15 cellular contexts compared by ENCODE assay signal in genomic region chr7:9600974-9601373, GRCh38.
DNase-seq lines count a peak whose midpoint lies in the region; ATAC-seq and TF ChIP-seq lines count a peak whose summit lies in the region.
"Had no signal": no experiment of that assay in that cellular context is flagged by ENCODE, and none has a peak within 500 bp of the region (broad histone marks: within the 10 kb centered on the region; RNA-seq: fewer than 3 reads in every experiment).

No MANE protein-coding gene starts in this region.

- H3K9ac ChIP-seq in HCT116 (ENCODE audit: low read length) (no peak overlapping the region), Karpas-422 (ENCODE audit: low read length) (no peak overlapping the region)

- TF ChIP-seq CTCF in HCT116 (IDR thresholded peaks at IDR 0.05 in 2 of 3, conservative IDR thresholded peaks at IDR 0.05 in 1 of 3; ENCODE audit: borderline replicate concordance in 1 of 3, insufficient read depth in 1 of 3, low read depth in 2 of 3, low read length in 2 of 3) (peak in 2 of 3 experiments; percentile 28 to 30; a peak in 1 of 6 replicates), WERI-Rb-1 (IDR thresholded peaks at IDR 0.05; ENCODE audit: low read depth, low read length) (peak; percentile 58), gastrocnemius medialis (IDR thresholded peaks at IDR 0.05 in 4 of 5, conservative IDR thresholded peaks at IDR 0.05 in 1 of 5) (no peak), stomach (IDR thresholded peaks at IDR 0.05) (no peak)

- H3K9me3 ChIP-seq in HCT116 (ENCODE audit: control insufficient read depth in 1 of 2, insufficient read depth in 1 of 2, low read depth in 1 of 2, low read length in 2 of 2) (peaks cover 0 to 9% of the 10 kb centered on the region in 2 experiments; a peak in 2 of 4 replicates), WERI-Rb-1 (ENCODE audit: severe bottlenecking) (no peaks in the 10 kb centered on the region), gastrocnemius medialis (no peaks in the 10 kb centered on the region), Karpas-422 (ENCODE audit: low read length) (0 out of 2 replicates have a peak, but pooled peaks cover 5% of the 10 kb centered on the region), stomach (peaks cover 0 to 4% (median 0%) of the 10 kb centered on the region in 4 donors)
- H3K9me3 ChIP-seq: HAP-1, thyroid gland had no signal

- intact Hi-C loops in HCT116 (cut with micrococcal nuclease): no loop called here
- intact Hi-C loops in gastrocnemius medialis (cut with DNase I; ENCODE audit: low total_unique reads): no loop called here
- intact Hi-C loops in stomach (cut with DNase I; ENCODE audit: low total_unique reads): no loop called here

- POLR2A ChIA-PET in HCT116 (lab: Charles Lee): no interaction called here

- ATAC-seq in HCT116: no peak
- no peak for ATAC-seq in gastrocnemius medialis
- ATAC-seq in HG02938 (IDR thresholded peaks at IDR 0.05; ENCODE audit: unreplicated experiment): no peak

- H3K27ac ChIP-seq in HCT116 (ENCODE audit: low read depth, low read length): no peak overlapping the region
- H3K27ac ChIP-seq in WERI-Rb-1: no peak overlapping the region
- no peak overlapping the region for H3K27ac ChIP-seq in gastrocnemius medialis
- no peak overlapping the region for H3K27ac ChIP-seq in Karpas-422 (ENCODE audit: low read length)
- no peak overlapping the region for H3K27ac ChIP-seq in stomach
- H3K27ac ChIP-seq: thyroid gland had no signal

- H2AFZ ChIP-seq in HCT116 (ENCODE audit: low read depth, low read length, poor library complexity, severe bottlenecking) (no peak overlapping the region), Karpas-422 (ENCODE audit: low read length) (no peak overlapping the region)

- TF ChIP-seq POLR2A in HCT116 (IDR thresholded peaks at IDR 0.05; ENCODE audit: borderline replicate concordance, extremely low read depth, insufficient read depth, insufficient read length) (no peak), gastrocnemius medialis (IDR thresholded peaks at IDR 0.05) (no peak), stomach (IDR thresholded peaks at IDR 0.05) (no peak)

- H3K79me2 ChIP-seq in HCT116 (ENCODE audit: insufficient read depth, low read length): no peaks in the 10 kb centered on the region
- no peaks in the 10 kb centered on the region for H3K79me2 ChIP-seq in Karpas-422 (ENCODE audit: low read length)

- H3K9me2 ChIP-seq in HCT116 (ENCODE audit: insufficient read depth): no peaks in the 10 kb centered on the region
- H3K9me2 ChIP-seq in Karpas-422 (replicated peaks; ENCODE audit: insufficient read depth, low read length): no peaks in the 10 kb centered on the region

- H3K4me2 ChIP-seq in HCT116 (ENCODE audit: low read length) (no peak overlapping the region), Karpas-422 (ENCODE audit: low read depth, low read length, poor library complexity, severe bottlenecking) (no peak overlapping the region)

- H3K36me3 ChIP-seq in HCT116 (ENCODE audit: control insufficient read depth in 1 of 2, insufficient read depth in 2 of 2, low read length in 2 of 2) (no peaks in the 10 kb centered on the region; a peak in 1 of 4 replicates), WERI-Rb-1 (no peaks in the 10 kb centered on the region), gastrocnemius medialis (no peaks in the 10 kb centered on the region), Karpas-422 (ENCODE audit: insufficient read depth, low read length) (no peaks in the 10 kb centered on the region), stomach (no peaks in the 10 kb centered on the region)
- H3K36me3 ChIP-seq: HAP-1, thyroid gland had no signal

- TF ChIP-seq EP300 in stomach (IDR thresholded peaks at IDR 0.05): no peak

- RAD21 ChIA-PET in HCT116 (lab: Charles Lee; ENCODE audit: low non-redundant PET in 1 of 2, low total read pairs in 2 of 2, uncharacterized antibody in 2 of 2, unreplicated experiment in 2 of 2): no interaction called here

- H4K20me1 ChIP-seq in HCT116 (ENCODE audit: insufficient read depth): no peaks in the 10 kb centered on the region
- no peaks in the 10 kb centered on the region for H4K20me1 ChIP-seq in Karpas-422 (ENCODE audit: insufficient read depth, low read depth, low read length)

- TF ChIP-seq RAD21 in HCT116 (IDR thresholded peaks at IDR 0.05; ENCODE audit: low read depth): no peak

- H3K27me3 ChIP-seq in HCT116 (ENCODE audit: insufficient read depth, low read length) (no peaks in the 10 kb centered on the region), WERI-Rb-1 (ENCODE audit: insufficient read depth, low read depth, severe bottlenecking) (no peaks in the 10 kb centered on the region), gastrocnemius medialis (no peaks in the 10 kb centered on the region), Karpas-422 (ENCODE audit: low read length) (no peaks in the 10 kb centered on the region), stomach (no peaks in the 10 kb centered on the region)
- H3K27me3 ChIP-seq: thyroid gland had no signal

- no peak overlapping the region for H3K4me3 ChIP-seq in HCT116 (replicated peaks in 1 of 2; ENCODE audit: low read depth in 1 of 2, low read length in 2 of 2)
- no peak overlapping the region for H3K4me3 ChIP-seq in WERI-Rb-1 (ENCODE audit: low read depth, low read length)
- H3K4me3 ChIP-seq in gastrocnemius medialis: no peak overlapping the region
- no peak overlapping the region for H3K4me3 ChIP-seq in Karpas-422 (ENCODE audit: low read length)
- H3K4me3 ChIP-seq in stomach: no peak overlapping the region
- H3K4me3 ChIP-seq: HAP-1, thyroid gland had no signal

- 91 to 95% (median 91%) methylated on average over 2 of the region's 2 CpGs for WGBS in stomach, 5 donors

- no TSS peak for BruUV-seq in HCT116 (replicated peaks; lab: Mats Ljungman, UMichigan)

- in situ Hi-C loops in ACHN (cut with HindIII; ENCODE audit: low pct_ligation_motif_present, low pct_unique_long_range_greater_than_20kb, low sequenced_read_pairs) (no loop called here), gastrocnemius medialis (cut with MboI; ENCODE audit: low sequenced_read_pairs in 4 of 4) (no loop called here)

- DNase-seq in ACHN: peak; percentile 39
- no peak for DNase-seq in HCT116 (ENCODE audit: low read depth, low spot score)
- DNase-seq in WERI-Rb-1: peak; percentile 63
- DNase-seq in islet precursor cell: peak; percentile 57
- no peak for DNase-seq in gastrocnemius medialis
- DNase-seq in Karpas-422: no peak
- no peak for DNase-seq in stomach
- DNase-seq: activated CD4-positive, alpha-beta T cell treated with anti-CD3 and anti-CD28 coated beads, Interleukin-2, amount 10 ng/mL, durations not matched to agents 24 days and 14 days; KG1; NCI-H146; NCI-H446 treated with DMSO at 0.1 percent for 48 hours; stimulated activated CD4-positive, alpha-beta T cell treated with anti-CD3 and anti-CD28 coated beads, Interleukin-4, amount 100 ng/mL, for 1 hour; thyroid gland had no signal

- H3K4me1 ChIP-seq in HCT116 (ENCODE audit: control insufficient read depth in 1 of 2, insufficient read depth in 2 of 2, low read length in 2 of 2) (no peaks in the 10 kb centered on the region), gastrocnemius medialis (no peaks in the 10 kb centered on the region), Karpas-422 (ENCODE audit: low read length) (no peaks in the 10 kb centered on the region), stomach (no peaks in the 10 kb centered on the region)
- H3K4me1 ChIP-seq: HAP-1, thyroid gland had no signal

- CTCF ChIA-PET in HCT116 (lab: Charles Lee): interaction anchor here (0.6 to 1.1 kb wide), 4 partner anchors 9 to 812 kb away, joined by 3 to 4 read pairs (median 4); no protein-coding TSS in a partner anchor

TF ChIP-seq in HCT116, 20 proteins besides CTCF, POLR2A, EP300 and RAD21 (continues in another document):
- no peak for TF ChIP-seq EGR1 (IDR thresholded peaks at IDR 0.05; ENCODE audit: low read depth)
- no peak for TF ChIP-seq ATF3 (IDR thresholded peaks at IDR 0.05)
- TF ChIP-seq EZH2phosphoT487 (IDR thresholded peaks at IDR 0.05; ENCODE audit: borderline replicate concordance): no peak
- TF ChIP-seq SP1 (IDR thresholded peaks at IDR 0.05; ENCODE audit: low read depth): no peak
- no peak for TF ChIP-seq EZH2 (IDR thresholded peaks at IDR 0.05)
- no peak for TF ChIP-seq POLR2AphosphoS5 (IDR thresholded peaks at IDR 0.05; ENCODE audit: low read depth, low read length)
- no peak for TF ChIP-seq ELF1 (IDR thresholded peaks at IDR 0.05; ENCODE audit: borderline replicate concordance, low read depth)
- no peak for TF ChIP-seq ZFX (IDR thresholded peaks at IDR 0.05)
- TF ChIP-seq JUND (IDR thresholded peaks at IDR 0.05): no peak
- TF ChIP-seq SRF (IDR thresholded peaks at IDR 0.05; ENCODE audit: low read depth): no peak
- TF ChIP-seq REST (IDR thresholded peaks at IDR 0.05; ENCODE audit: low read depth): no peak
- no peak for TF ChIP-seq ZNF274 (IDR thresholded peaks at IDR 0.05; ENCODE audit: low read depth, low read length)

Comparison
In these comparisons a context has a peak if more than half of its experiments do, and no peak if none do; other contexts are left out.
1. DNase-seq: peak in ACHN (single experiment), WERI-Rb-1 (single experiment) and islet precursor cell (single experiment); none in HCT116 (single experiment), gastrocnemius medialis (0 of 2), Karpas-422 (single experiment) and stomach (single experiment).
2. CTCF ChIP-seq: peak in HCT116 (2 of 3) and WERI-Rb-1 (single experiment); none in gastrocnemius medialis (0 of 5) and stomach (0 of 7).